17 cellular contexts compared by ENCODE assay signal in genomic region chr2:12120281-12121150, GRCh38.
DNase-seq lines count a peak whose midpoint lies in the region; ATAC-seq, FAIRE-seq and TF ChIP-seq lines count a peak whose summit lies in the region.
"Had no signal": no experiment of that assay in that cellular context is flagged by ENCODE, and none has a peak within 500 bp of the region (broad histone marks: within the 10 kb centered on the region; RNA-seq: fewer than 3 reads in every experiment).

No MANE protein-coding gene starts in this region.

- H3K4me1 Mint-ChIP-seq in type B pancreatic cell (ENCODE audit: unreplicated experiment), result no peaks in the 10 kb centered on the region

- in situ Hi-C loops in astrocyte of the cerebellum (cut with HindIII; ENCODE audit: low sequenced_read_pairs), result no loop called here

- H3K4me3 ChIP-seq in DND-41 (ENCODE audit: low read depth in 1 of 2, low read length in 2 of 2), result no peak overlapping the region
- H3K4me3 ChIP-seq in astrocyte of the cerebellum (ENCODE audit: low read depth, low read length), result no peak overlapping the region
- no peak overlapping the region for H3K4me3 ChIP-seq in small intestine (ENCODE audit: low read depth in 1 of 2, low read length in 2 of 2)
- H3K4me3 ChIP-seq: colonic mucosa, GM23338, suprapubic skin had no signal

- H2AFZ ChIP-seq in DND-41 (ENCODE audit: low read depth, low read length), result no peak overlapping the region
- H2AFZ ChIP-seq: GM23338 had no signal

- no peaks in the 10 kb centered on the region for H4K20me1 ChIP-seq in DND-41 (ENCODE audit: insufficient read depth, low read length)

- 70 to 77% (median 75%) methylated on average over 7 of the region's 7 CpGs for WGBS in small intestine, 3 donors

- H3K36me3 ChIP-seq in DND-41 (ENCODE audit: insufficient read depth, low read length) (no peaks in the 10 kb centered on the region), small intestine (ENCODE audit: control insufficient read depth in 2 of 2, insufficient read depth in 2 of 2, low read length in 2 of 2) (no peaks in the 10 kb centered on the region)
- H3K36me3 ChIP-seq: colonic mucosa, suprapubic skin had no signal

- H3K9me3 ChIP-seq in DND-41 (ENCODE audit: insufficient read depth, low read length, severe bottlenecking) (no peaks in the 10 kb centered on the region), small intestine (ENCODE audit: control insufficient read depth, low read depth) (no peaks in the 10 kb centered on the region)
- H3K9me3 ChIP-seq: colonic mucosa, suprapubic skin had no signal

- no peaks in the 10 kb centered on the region for H3K36me3 Mint-ChIP-seq in type B pancreatic cell

- no peak overlapping the region for H3K9ac ChIP-seq in DND-41 (ENCODE audit: low read depth, low read length)

- H3K4me1 ChIP-seq in DND-41 (ENCODE audit: insufficient read depth, low read length) (no peaks in the 10 kb centered on the region), small intestine (ENCODE audit: control insufficient read depth in 2 of 2, insufficient read depth in 1 of 2, low read depth in 1 of 2, low read length in 1 of 2) (no peaks in the 10 kb centered on the region)
- H3K4me1 ChIP-seq: colonic mucosa, suprapubic skin had no signal

- ATAC-seq in DND-41 (ENCODE audit: insufficient read depth, low read depth), result peak; percentile 65
- ATAC-seq in HG02642 (IDR thresholded peaks at IDR 0.05; ENCODE audit: poor library complexity, unreplicated experiment), result no peak
- ATAC-seq: GM23338 had no signal

- no peaks in the 10 kb centered on the region for H3K9me3 Mint-ChIP-seq in type B pancreatic cell
- H3K9me3 Mint-ChIP-seq: activated naive CD4-positive, alpha-beta T cell treated with anti-CD3 and anti-CD28 coated beads for 36 hours; GM23338 had no signal

- no peak for FAIRE-seq in small intestine (lab: Jason Lieb, UNC)
- FAIRE-seq: RCC 7860 had no signal

- H3K4me3 Mint-ChIP-seq in type B pancreatic cell, result no peak overlapping the region
- H3K4me3 Mint-ChIP-seq: activated naive CD4-positive, alpha-beta T cell treated with anti-CD3 and anti-CD28 coated beads for 36 hours; GM23338 had no signal

- H3K27me3 ChIP-seq in DND-41 (ENCODE audit: insufficient read depth, low read length, poor library complexity) (no peaks in the 10 kb centered on the region), small intestine (ENCODE audit: control insufficient read depth in 2 of 2, insufficient read depth in 2 of 2, low read length in 2 of 2) (no peaks in the 10 kb centered on the region)
- H3K27me3 ChIP-seq: colonic mucosa, suprapubic skin had no signal

- H3K27ac ChIP-seq in DND-41 (ENCODE audit: low read length) (no peak overlapping the region), small intestine (ENCODE audit: low read depth in 1 of 2, low read length in 1 of 2) (no peak overlapping the region)
- H3K27ac ChIP-seq: colonic mucosa, suprapubic skin had no signal

- peak; percentile 11 for DNase-seq in DND-41
- DNase-seq in HS-27A (ENCODE audit: low read depth), result peak; percentile 96
- DNase-seq in astrocyte of the cerebellum (ENCODE audit: low read depth), result peak; percentile 27
- peak; percentile 24 for DNase-seq in myocyte (ENCODE audit: low read depth)
- no peak for DNase-seq in middle frontal gyrus (ENCODE audit: extremely low spot score, low spot score)
- no peak for DNase-seq in small intestine
- DNase-seq in type B pancreatic cell (ENCODE audit: extremely low spot score, unreplicated experiment), result no peak
- DNase-seq: activated CD8-positive, alpha-beta memory T cell treated with anti-CD3 and anti-CD28 coated beads for 24 hours; activated naive CD4-positive, alpha-beta T cell treated with anti-CD3 and anti-CD28 coated beads for 36 hours; colonic mucosa; kidney glomerular epithelial cell; NCI-H1092; NCI-H524 had no signal

- TF ChIP-seq CTCF in DND-41 (IDR thresholded peaks at IDR 0.05; ENCODE audit: borderline replicate concordance, extremely low read depth, low read length, poor library complexity, severe bottlenecking) (no peak), astrocyte of the cerebellum (IDR thresholded peaks at IDR 0.05; ENCODE audit: low read depth, low read length, missing control alignments) (no peak), type B pancreatic cell (conservative IDR thresholded peaks at IDR 0.05) (no peak)

- H3K27me3 Mint-ChIP-seq in type B pancreatic cell, result peaks cover 3% of the 10 kb centered on the region

- no peaks in the 10 kb centered on the region for H3K79me2 ChIP-seq in DND-41 (ENCODE audit: insufficient read depth, low read length)

- no peak overlapping the region for H3K27ac Mint-ChIP-seq in type B pancreatic cell
- H3K27ac Mint-ChIP-seq: activated naive CD4-positive, alpha-beta T cell treated with anti-CD3 and anti-CD28 coated beads for 36 hours; GM23338 had no signal

- H3K4me2 ChIP-seq in DND-41 (ENCODE audit: insufficient read depth, low read length), result no peak overlapping the region
- H3K4me2 ChIP-seq: GM23338 had no signal

Comparison
In these comparisons a context has a peak if more than half of its experiments do, and no peak if none do; other contexts are left out.
1. DNase-seq: peak in DND-41 (single experiment), HS-27A (single experiment), astrocyte of the cerebellum (single experiment) and myocyte (single experiment); none in middle frontal gyrus (single experiment), small intestine (single experiment) and type B pancreatic cell (single experiment).